In genomic region chr22:36029406-36029755, GRCh38 we compare ENCODE assay signal across 8 cellular contexts. TPM values are rescaled to one million over a fixed set of nuclear protein-coding genes. Genes with fewer than 3 reads are reported as not detected.
DNase-seq lines count a peak whose midpoint lies in the region; ATAC-seq and TF ChIP-seq lines count a peak whose summit lies in the region.

No MANE protein-coding gene starts in this region.

- H3K9me3 ChIP-seq in HCT116 (ENCODE audit: control insufficient read depth in 1 of 2, insufficient read depth in 1 of 2, low read depth in 1 of 2, low read length in 2 of 2) (no peaks in the 10 kb centered on the region), right cardiac atrium (ENCODE audit: control insufficient read depth, low read length) (no peaks in the 10 kb centered on the region), spleen (no peaks in the 10 kb centered on the region)

- peak overlapping the region; percentile 45 to 56 for H3K4me3 ChIP-seq in HCT116 (replicated peaks in 1 of 2; ENCODE audit: low read depth in 1 of 2, low read length in 2 of 2)
- H3K4me3 ChIP-seq in right cardiac atrium (ENCODE audit: low read length) = peak overlapping the region; percentile 86
- peak overlapping the region; percentile 56 to 85 (median 70) for H3K4me3 ChIP-seq in spleen

- WGBS in right cardiac atrium = 44% methylated on average over 7 of the region's 7 CpGs
- WGBS in spleen, 5 donors = 28 to 45% (median 41%) methylated on average over 7 of the region's 7 CpGs

- H3K27me3 ChIP-seq in HCT116 (ENCODE audit: insufficient read depth, low read length) (no peaks in the 10 kb centered on the region), right cardiac atrium (ENCODE audit: control insufficient read depth, insufficient read depth) (no peaks in the 10 kb centered on the region), spleen (replicated peaks in 1 of 7) (peaks cover 0 to 84% (median 13%) of the 10 kb centered on the region in 7 donors)

- H3K9me2 ChIP-seq in HCT116 (ENCODE audit: insufficient read depth) = no peaks in the 10 kb centered on the region

- TF ChIP-seq POLR2A in HCT116 (IDR thresholded peaks at IDR 0.05; ENCODE audit: borderline replicate concordance, extremely low read depth, insufficient read depth, insufficient read length) = no peak
- TF ChIP-seq POLR2A in spleen (IDR thresholded peaks at IDR 0.05) = no peak

- no peak overlapping the region for H3K27ac ChIP-seq in HCT116 (ENCODE audit: low read depth, low read length)
- peak overlapping the region; percentile 94 for H3K27ac ChIP-seq in right cardiac atrium (ENCODE audit: low read length)
- H3K27ac ChIP-seq in spleen = peak overlapping the region in 7 of 8 donors; percentile 74 to 86 (median 83)

- TF ChIP-seq RAD21 in HCT116 (IDR thresholded peaks at IDR 0.05; ENCODE audit: low read depth) = no peak

- BruUV-seq in HCT116 (replicated peaks; lab: Mats Ljungman, UMichigan) = no TSS peak

- intact Hi-C loops in HCT116 (cut with micrococcal nuclease) = no loop called here
- intact Hi-C loops in activated B cell treated with CpG ODN at 0.5 μM for 24 hours (cut with micrococcal nuclease) = no loop called here
- intact Hi-C loops in right cardiac atrium (cut with DNase I) = loop anchor here in 2 of 4 donors (10.0 kb wide), 2 partner anchors 65 to 95 kb away; no protein-coding TSS in a partner anchor
- intact Hi-C loops in spleen (cut with DNase I; ENCODE audit: low total_unique reads) = no loop called here

- CTCF ChIA-PET in HCT116 (lab: Charles Lee) (interaction anchor here (0.6 to 1.7 kb wide), 3 partner anchors 36 to 95 kb away, joined by 3 to 19 read pairs (median 3); no protein-coding TSS in a partner anchor), activated B cell treated with CpG ODN at 0.5 μM for 24 hours (lab: Charles Lee) (no interaction called here)

- peaks cover 14% of the 10 kb centered on the region for H3K4me1 Mint-ChIP-seq in activated B cell treated with CpG ODN at 0.5 μM for 24 hours

- ATAC-seq in HCT116 (no peak), activated B cell treated with CpG ODN at 0.5 μM for 24 hours (ENCODE audit: low read depth) (no peak), right cardiac atrium (no peak), GM21447 (IDR thresholded peaks at IDR 0.05; ENCODE audit: unreplicated experiment) (no peak)

- no peaks in the 10 kb centered on the region for H3K36me3 ChIP-seq in HCT116 (ENCODE audit: control insufficient read depth in 1 of 2, insufficient read depth in 2 of 2, low read length in 2 of 2)
- H3K36me3 ChIP-seq in spleen = no peaks in the 10 kb centered on the region

- peak overlapping the region; percentile 36 for H2AFZ ChIP-seq in HCT116 (ENCODE audit: low read depth, low read length, poor library complexity, severe bottlenecking)

- DNase-seq in HCT116 (ENCODE audit: low read depth, low spot score) (no peak), activated B cell treated with CpG ODN at 0.5 μM for 24 hours (no peak), right cardiac atrium (no peak), spleen (no peak), anterior cingulate cortex (lab: John Stamatoyannopoulos, UW) (no peak), SW480 (ENCODE audit: low spot score) (no peak), globus pallidus (ENCODE audit: low spot score) (no peak)

- H3K36me3 Mint-ChIP-seq in activated B cell treated with CpG ODN at 0.5 μM for 24 hours (ENCODE audit: low read depth) = no peaks in the 10 kb centered on the region

- RAD21 ChIA-PET in HCT116 (lab: Charles Lee; ENCODE audit: low non-redundant PET in 1 of 2, low total read pairs in 2 of 2, uncharacterized antibody in 2 of 2, unreplicated experiment in 2 of 2) = interaction anchor here in 1 of 2 experiments (1.0 kb wide), 1 partner anchor 36 kb away, joined by 4 read pairs; no protein-coding TSS in a partner anchor

- peak overlapping the region; percentile 68 for H3K9ac ChIP-seq in HCT116 (ENCODE audit: low read length)

- H3K9me3 Mint-ChIP-seq in activated B cell treated with CpG ODN at 0.5 μM for 24 hours = no peaks in the 10 kb centered on the region

- peaks cover 64% of the 10 kb centered on the region for H3K27me3 Mint-ChIP-seq in activated B cell treated with CpG ODN at 0.5 μM for 24 hours

- H3K4me3 Mint-ChIP-seq in activated B cell treated with CpG ODN at 0.5 μM for 24 hours = peak overlapping the region; percentile 79

- POLR2A ChIA-PET in HCT116 (lab: Charles Lee) = interaction anchor here (0.8 to 1.7 kb wide), 7 partner anchors 13 to 39 kb away, joined by 3 to 7 read pairs (median 3); no protein-coding TSS in a partner anchor
- POLR2A ChIA-PET in activated B cell treated with CpG ODN at 0.5 μM for 24 hours (lab: Charles Lee) = no interaction called here

- H3K4me2 ChIP-seq in HCT116 (ENCODE audit: low read length) = peak overlapping the region; percentile 80

- H3K4me1 ChIP-seq in HCT116 (ENCODE audit: control insufficient read depth in 1 of 2, insufficient read depth in 2 of 2, low read length in 2 of 2) = peaks cover 7 to 31% of the 10 kb centered on the region in 2 experiments
- no peaks in the 10 kb centered on the region for H3K4me1 ChIP-seq in right cardiac atrium (ENCODE audit: control insufficient read depth, insufficient read depth, low read length)
- peaks cover 6 to 37% (median 16%) of the 10 kb centered on the region in 6 donors for H3K4me1 ChIP-seq in spleen

- no peaks in the 10 kb centered on the region for H4K20me1 ChIP-seq in HCT116 (ENCODE audit: insufficient read depth)

- H3K27ac Mint-ChIP-seq in activated B cell treated with CpG ODN at 0.5 μM for 24 hours = no peak overlapping the region

- peaks cover 38% of the 10 kb centered on the region for H3K79me2 ChIP-seq in HCT116 (ENCODE audit: insufficient read depth, low read length)

- TF ChIP-seq CTCF in HCT116 (IDR thresholded peaks at IDR 0.05 in 2 of 3, conservative IDR thresholded peaks at IDR 0.05 in 1 of 3; ENCODE audit: borderline replicate concordance in 1 of 3, insufficient read depth in 1 of 3, low read depth in 2 of 3, low read length in 2 of 3) = no peak
- TF ChIP-seq CTCF in activated B cell treated with CpG ODN at 0.5 μM for 24 hours (IDR thresholded peaks at IDR 0.05) = no peak
- TF ChIP-seq CTCF in spleen (IDR thresholded peaks at IDR 0.05 in 8 of 11, conservative IDR thresholded peaks at IDR 0.05 in 3 of 11) = no peak

TF ChIP-seq in HCT116, 20 proteins besides CTCF, POLR2A, EP300 and RAD21:
- no peak for TF ChIP-seq SIN3A (IDR thresholded peaks at IDR 0.05; ENCODE audit: low read depth)
- TF ChIP-seq EZH2 (IDR thresholded peaks at IDR 0.05) = no peak
- no peak for TF ChIP-seq ZBTB33 (IDR thresholded peaks at IDR 0.05; ENCODE audit: extremely low read depth, insufficient replicate concordance, low read length)
- TF ChIP-seq CEBPB (IDR thresholded peaks at IDR 0.05; ENCODE audit: low read depth) = no peak
- TF ChIP-seq CBX3 (IDR thresholded peaks at IDR 0.05; ENCODE audit: low read depth) = no peak
- TF ChIP-seq ELF1 (IDR thresholded peaks at IDR 0.05; ENCODE audit: borderline replicate concordance, low read depth) = no peak
- no peak for TF ChIP-seq EGR1 (IDR thresholded peaks at IDR 0.05; ENCODE audit: low read depth)
- no peak for TF ChIP-seq FOSL1 (IDR thresholded peaks at IDR 0.05; ENCODE audit: low read depth)

RNA-seq across cellular contexts. Expression of gene RBFOX2, which starts 0.8 kb away (rescaled TPM):
- total RNA-seq in HCT116 (2021; ENCODE audit: unreplicated experiment) = 83.9 TPM
- 67.9 and 70.1 TPM in 2 replicates for polyA plus RNA-seq in HCT116 (2012)
- not detected in 2 replicates for total RNA-seq in activated B cell treated with CpG ODN at 0.5 μM for 24 hours
- 10 to 100 TPM; 67.4 to 89.8 (median 73.8) TPM for total RNA-seq in right cardiac atrium
- polyA plus RNA-seq in right cardiac atrium = 36.7 TPM
- 10 to 100 TPM; 23.2 to 39.6 (median 34.7) TPM for total RNA-seq in spleen
- polyA plus RNA-seq in spleen = 1 to 10 TPM; 2.6 to 8.9 (median 2.7) TPM

Comparison
In these comparisons a context has a peak if more than half of its experiments do, and no peak if none do; other contexts are left out.
1. RNA of gene RBFOX2, which starts 0.8 kb away (total RNA-seq): 83.9 TPM in HCT116 (single experiment), 67.4 to 89.8 TPM in right cardiac atrium and 23.2 to 39.6 TPM in spleen; not detected in activated B cell treated with CpG ODN at 0.5 μM for 24 hours; every median in the first group is over 10 times any median in the second.
2. Peak in every context shown above with its lines, with median percentiles within 50 percentile points of each other: H3K4me3 ChIP-seq.